1 cellular context compared by ENCODE assay signal in the genomic region with DNA sequence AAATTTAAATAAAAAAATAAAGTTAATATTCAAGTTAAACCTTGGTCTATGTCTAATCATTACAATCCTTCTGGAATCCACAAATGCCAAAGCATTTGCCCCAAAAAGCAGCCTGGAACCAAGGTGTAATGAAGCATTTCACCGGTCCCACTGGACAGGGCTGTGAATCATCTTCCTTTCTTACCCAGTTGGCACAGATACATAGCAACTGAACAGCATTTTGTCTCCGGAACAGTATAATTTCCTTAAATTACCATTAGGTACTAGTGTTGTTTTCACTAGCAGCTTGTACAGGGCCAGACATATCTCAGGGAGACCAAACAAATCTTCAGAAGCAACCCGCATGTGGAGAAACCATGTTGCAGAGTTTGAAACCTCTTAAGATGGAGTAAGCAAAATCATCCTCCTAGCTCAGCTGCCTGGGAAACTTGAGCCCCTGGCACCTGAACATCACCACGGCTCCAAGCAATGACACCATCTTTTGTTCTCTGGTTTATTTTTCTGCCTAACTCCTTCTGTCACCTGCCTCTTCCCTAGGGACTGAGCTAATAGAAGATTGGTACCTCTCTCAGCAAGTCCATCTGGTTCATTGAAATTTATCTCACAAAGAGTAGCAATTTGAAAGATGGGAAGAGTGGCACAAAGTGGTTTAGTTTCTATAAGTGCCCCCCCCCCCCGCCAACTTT.
TF ChIP-seq lines count a peak whose summit lies in the region.

No MANE protein-coding gene starts in this region.

TF ChIP-seq in SK-N-SH, 30 proteins besides CTCF, POLR2A, EP300 and RAD21 (continued from another document):
- TF ChIP-seq TEAD4 (IDR thresholded peaks at IDR 0.05; ENCODE audit: borderline replicate concordance, insufficient read depth): no peak
- no peak for TF ChIP-seq FOSL2 (IDR thresholded peaks at IDR 0.05; ENCODE audit: borderline replicate concordance, low read depth)
- no peak for TF ChIP-seq EZH2phosphoT487 (IDR thresholded peaks at IDR 0.05; ENCODE audit: borderline replicate concordance, low read depth)
- TF ChIP-seq, protein P1, sequence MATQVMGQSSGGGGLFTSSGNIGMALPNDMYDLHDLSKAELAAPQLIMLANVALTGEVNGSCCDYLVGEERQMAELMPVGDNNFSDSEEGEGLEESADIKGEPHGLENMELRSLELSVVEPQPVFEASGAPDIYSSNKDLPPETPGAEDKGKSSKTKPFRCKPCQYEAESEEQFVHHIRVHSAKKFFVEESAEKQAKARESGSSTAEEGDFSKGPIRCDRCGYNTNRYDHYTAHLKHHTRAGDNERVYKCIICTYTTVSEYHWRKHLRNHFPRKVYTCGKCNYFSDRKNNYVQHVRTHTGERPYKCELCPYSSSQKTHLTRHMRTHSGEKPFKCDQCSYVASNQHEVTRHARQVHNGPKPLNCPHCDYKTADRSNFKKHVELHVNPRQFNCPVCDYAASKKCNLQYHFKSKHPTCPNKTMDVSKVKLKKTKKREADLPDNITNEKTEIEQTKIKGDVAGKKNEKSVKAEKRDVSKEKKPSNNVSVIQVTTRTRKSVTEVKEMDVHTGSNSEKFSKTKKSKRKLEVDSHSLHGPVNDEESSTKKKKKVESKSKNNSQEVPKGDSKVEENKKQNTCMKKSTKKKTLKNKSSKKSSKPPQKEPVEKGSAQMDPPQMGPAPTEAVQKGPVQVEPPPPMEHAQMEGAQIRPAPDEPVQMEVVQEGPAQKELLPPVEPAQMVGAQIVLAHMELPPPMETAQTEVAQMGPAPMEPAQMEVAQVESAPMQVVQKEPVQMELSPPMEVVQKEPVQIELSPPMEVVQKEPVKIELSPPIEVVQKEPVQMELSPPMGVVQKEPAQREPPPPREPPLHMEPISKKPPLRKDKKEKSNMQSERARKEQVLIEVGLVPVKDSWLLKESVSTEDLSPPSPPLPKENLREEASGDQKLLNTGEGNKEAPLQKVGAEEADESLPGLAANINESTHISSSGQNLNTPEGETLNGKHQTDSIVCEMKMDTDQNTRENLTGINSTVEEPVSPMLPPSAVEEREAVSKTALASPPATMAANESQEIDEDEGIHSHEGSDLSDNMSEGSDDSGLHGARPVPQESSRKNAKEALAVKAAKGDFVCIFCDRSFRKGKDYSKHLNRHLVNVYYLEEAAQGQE (IDR thresholded peaks at IDR 0.05; ENCODE audit: low read depth, low read length): no peak
- no peak for TF ChIP-seq RFX5 (IDR thresholded peaks at IDR 0.05; ENCODE audit: low read length)
- TF ChIP-seq FOXM1 (IDR thresholded peaks at IDR 0.05; ENCODE audit: low read depth): no peak
- TF ChIP-seq SIN3A (IDR thresholded peaks at IDR 0.05; ENCODE audit: borderline replicate concordance, low read depth, low read length): no peak
- TF ChIP-seq JUND (IDR thresholded peaks at IDR 0.05): no peak
- no peak for TF ChIP-seq NRF1 (IDR thresholded peaks at IDR 0.05; ENCODE audit: low read depth, low read length)
- no peak for TF ChIP-seq FOXJ3 (CRISPR knock-in tag; IDR thresholded peaks at IDR 0.05)
- TF ChIP-seq, protein P2, sequence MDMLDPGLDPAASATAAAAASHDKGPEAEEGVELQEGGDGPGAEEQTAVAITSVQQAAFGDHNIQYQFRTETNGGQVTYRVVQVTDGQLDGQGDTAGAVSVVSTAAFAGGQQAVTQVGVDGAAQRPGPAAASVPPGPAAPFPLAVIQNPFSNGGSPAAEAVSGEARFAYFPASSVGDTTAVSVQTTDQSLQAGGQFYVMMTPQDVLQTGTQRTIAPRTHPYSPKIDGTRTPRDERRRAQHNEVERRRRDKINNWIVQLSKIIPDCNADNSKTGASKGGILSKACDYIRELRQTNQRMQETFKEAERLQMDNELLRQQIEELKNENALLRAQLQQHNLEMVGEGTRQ (IDR thresholded peaks at IDR 0.05; ENCODE audit: borderline replicate concordance, low read depth, low read length): no peak
